ENCODE assay signal across 29 cellular contexts in genomic region chr7:36707465-36707864, GRCh38. TPM values are rescaled to one million over a fixed set of nuclear protein-coding genes. Genes with fewer than 3 reads are reported as not detected.
DNase-seq lines count a peak whose midpoint lies in the region; ATAC-seq, FAIRE-seq and TF ChIP-seq lines count a peak whose summit lies in the region.
"Had no signal": no experiment of that assay in that cellular context is flagged by ENCODE, and none has a peak within 500 bp of the region (broad histone marks: within the 10 kb centered on the region; RNA-seq: fewer than 3 reads in every experiment).

No MANE protein-coding gene starts in this region.

- peaks cover 28% of the 10 kb centered on the region for H3K4me1 Mint-ChIP-seq in activated naive CD4-positive, alpha-beta T cell treated with anti-CD3 and anti-CD28 coated beads for 36 hours (ENCODE audit: low read depth)
- H3K4me1 Mint-ChIP-seq in T-helper 2 cell treated with Interferon-gamma antibody and Interleukin-4, amounts not matched to agents 5 μg/mL and 100 μg/mL, for 36 hours (ENCODE audit: low read depth): peaks cover 74% of the 10 kb centered on the region

- FAIRE-seq in bronchial epithelial cell (lab: Jason Lieb, UNC): no peak
- FAIRE-seq: GM12878, islet of Langerhans had no signal

- H3K9me3 ChIP-seq in adrenal gland (replicated peaks in 1 of 3): no peaks in the 10 kb centered on the region

- H3K36me3 ChIP-seq in bronchial epithelial cell (ENCODE audit: control insufficient read depth, insufficient read depth, low read length): no peaks in the 10 kb centered on the region
- no peaks in the 10 kb centered on the region for H3K36me3 ChIP-seq in adrenal gland (replicated peaks in 1 of 2)
- H3K36me3 ChIP-seq: ascending aorta, cardiac muscle cell, left lung, right atrium auricular region, tibial nerve had no signal

- CTCF ChIA-PET in activated naive CD4-positive, alpha-beta T cell treated with anti-CD3 and anti-CD28 coated beads for 36 hours (lab: Charles Lee): interaction anchor here (1.4 kb wide), 1 partner anchor 37 kb away, joined by 4 read pairs; no protein-coding TSS in a partner anchor

- WGBS in adrenal gland, 4 donors: 71 to 83% (median 78%) methylated on average over 3 of the region's 3 CpGs

- H3K27ac ChIP-seq in adrenal gland (no peak overlapping the region), substantia nigra (ENCODE audit: low read depth, low read length, poor library complexity, severe bottlenecking) (no peak overlapping the region)
- H3K27ac ChIP-seq: ascending aorta, cardiac muscle cell, coronary artery, epithelial cell of prostate, left lung, right atrium auricular region, tibial nerve had no signal

- TF ChIP-seq CTCF in bronchial epithelial cell (IDR thresholded peaks at IDR 0.05; ENCODE audit: insufficient read depth, low read length, severe bottlenecking) (no peak), adrenal gland (IDR thresholded peaks at IDR 0.05) (no peak)

- no peak for DNase-seq in activated naive CD4-positive, alpha-beta T cell treated with anti-CD3 and anti-CD28 coated beads for 36 hours
- no peak for DNase-seq in activated naive CD4-positive, alpha-beta T cell treated with Interleukin-2 at 50 U/mL for 16 hours
- DNase-seq in T-helper 2 cell treated with Interferon-gamma antibody and Interleukin-4, amounts not matched to agents 5 μg/mL and 100 μg/mL, for 36 hours (ENCODE audit: low spot score): no peak
- DNase-seq in bronchial epithelial cell (ENCODE audit: low read depth): peak; percentile 7
- no peak for DNase-seq in stimulated activated naive CD8-positive, alpha-beta T cell treated with anti-CD3 and anti-CD28 coated beads, Interleukin-15, Interleukin-2, amounts not matched to agents 100 U/mL and 50 U/mL, for 24 hours
- DNase-seq in adrenal gland: no peak
- DNase-seq in substantia nigra (lab: John Stamatoyannopoulos, UW): no peak
- DNase-seq in stimulated activated CD4-positive, alpha-beta T cell treated with anti-CD3 and anti-CD28 coated beads, Interleukin-2, amount 100 ng/mL, for 48 hours: no peak
- DNase-seq: activated CD4-positive, alpha-beta T cell treated with anti-CD3 and anti-CD28 coated beads, Interleukin-2, amount 50 U/mL, for 1 hour; activated naive CD4-positive, alpha-beta T cell; effector CD8-positive, alpha-beta T cell; GOT3; HFFc6; IMR-90; left lung; mesenchymal stem cell; NCI-H1048; SIG-M5; SW 1271 had no signal

- intact Hi-C loops in activated naive CD4-positive, alpha-beta T cell treated with anti-CD3 and anti-CD28 coated beads for 36 hours (cut with micrococcal nuclease): loop anchor here (1.0 to 2.0 kb wide), 3 partner anchors 17 to 30 kb away; partner anchors contain the start of gene AOAH
- intact Hi-C loops in adrenal gland (cut with DNase I): no loop called here

- peaks cover 14% of the 10 kb centered on the region for H3K9me3 Mint-ChIP-seq in activated naive CD4-positive, alpha-beta T cell treated with anti-CD3 and anti-CD28 coated beads for 36 hours
- peaks cover 53% of the 10 kb centered on the region for H3K9me3 Mint-ChIP-seq in T-helper 2 cell treated with Interferon-gamma antibody and Interleukin-4, amounts not matched to agents 5 μg/mL and 100 μg/mL, for 36 hours

- peaks cover 11% of the 10 kb centered on the region for H3K36me3 Mint-ChIP-seq in activated naive CD4-positive, alpha-beta T cell treated with anti-CD3 and anti-CD28 coated beads for 36 hours (ENCODE audit: low read depth)
- H3K36me3 Mint-ChIP-seq in T-helper 2 cell treated with Interferon-gamma antibody and Interleukin-4, amounts not matched to agents 5 μg/mL and 100 μg/mL, for 36 hours (ENCODE audit: low read depth): peaks cover 93% of the 10 kb centered on the region

- H3K4me3 Mint-ChIP-seq in activated naive CD4-positive, alpha-beta T cell treated with anti-CD3 and anti-CD28 coated beads for 36 hours: no peak overlapping the region
- peak overlapping the region; percentile 61 for H3K4me3 Mint-ChIP-seq in T-helper 2 cell treated with Interferon-gamma antibody and Interleukin-4, amounts not matched to agents 5 μg/mL and 100 μg/mL, for 36 hours
- H3K4me3 Mint-ChIP-seq: HFFc6 had no signal

- H3K27ac Mint-ChIP-seq in activated naive CD4-positive, alpha-beta T cell treated with anti-CD3 and anti-CD28 coated beads for 36 hours: peak overlapping the region; percentile 47
- peak overlapping the region; percentile 79 for H3K27ac Mint-ChIP-seq in T-helper 2 cell treated with Interferon-gamma antibody and Interleukin-4, amounts not matched to agents 5 μg/mL and 100 μg/mL, for 36 hours
- H3K27ac Mint-ChIP-seq: HFFc6 had no signal

- H3K4me3 ChIP-seq in bronchial epithelial cell (ENCODE audit: low read depth, low read length) (no peak overlapping the region), adrenal gland (no peak overlapping the region)
- H3K4me3 ChIP-seq: ascending aorta, cardiac muscle cell, coronary artery, GM12878, left lung, right atrium auricular region, smooth muscle cell, tibial nerve had no signal

- no peak for TF ChIP-seq POLR2A in adrenal gland (IDR thresholded peaks at IDR 0.05)

- H3K27me3 Mint-ChIP-seq in activated naive CD4-positive, alpha-beta T cell treated with anti-CD3 and anti-CD28 coated beads for 36 hours (ENCODE audit: low read depth): no peaks in the 10 kb centered on the region
- no peaks in the 10 kb centered on the region for H3K27me3 Mint-ChIP-seq in T-helper 2 cell treated with Interferon-gamma antibody and Interleukin-4, amounts not matched to agents 5 μg/mL and 100 μg/mL, for 36 hours (ENCODE audit: low read depth)

- ATAC-seq in stimulated activated naive CD8-positive, alpha-beta T cell treated with anti-CD3 and anti-CD28 coated beads, Interleukin-15, Interleukin-2, amounts not matched to agents 100 U/mL and 50 U/mL, for 24 hours: peak; percentile 66
- ATAC-seq: GM12878, left lung had no signal

- H3K4me1 ChIP-seq in adrenal gland (replicated peaks in 1 of 2): no peaks in the 10 kb centered on the region
- H3K4me1 ChIP-seq: ascending aorta, left lung, right atrium auricular region, tibial nerve had no signal

- H3K27me3 ChIP-seq in bronchial epithelial cell (ENCODE audit: control insufficient read depth, insufficient read depth, low read length): no peaks in the 10 kb centered on the region
- H3K27me3 ChIP-seq in adrenal gland: no peaks in the 10 kb centered on the region
- H3K27me3 ChIP-seq: ascending aorta, cardiac muscle cell, left lung, right atrium auricular region, tibial nerve had no signal

RNA-seq across cellular contexts. Expression of gene AOAH, which starts 16.8 kb away (rescaled TPM):
- total RNA-seq in activated naive CD4-positive, alpha-beta T cell treated with anti-CD3 and anti-CD28 coated beads for 36 hours: 1 to 10 TPM in 1 of 2 experiments, under 1 TPM in 1; 0.67 to 1.2 TPM
- not detected in 2 replicates for total RNA-seq in bronchial epithelial cell
- total RNA-seq in adrenal gland: 10 to 100 TPM in 7 of 8 donors, 1 to 10 TPM in 1; 7.8 to 52.0 (median 15.4) TPM
- 1 to 10 TPM; 3.4 to 7.0 (median 5.1) TPM for polyA plus RNA-seq in adrenal gland
- total RNA-seq: cardiac muscle cell, HFFc6, IMR-90, LHCN-M2, smooth muscle cell had no signal
- polyA plus RNA-seq: cardiac muscle cell, IMR-90, smooth muscle cell had no signal
